Comparison of ENCODE assay signal across 8 cellular contexts in genomic region chr13:38582133-38582532, GRCh38.
DNase-seq lines count a peak whose midpoint lies in the region; ATAC-seq and TF ChIP-seq lines count a peak whose summit lies in the region.

No MANE protein-coding gene starts in this region.

- ATAC-seq in GM19324 (IDR thresholded peaks at IDR 0.05; ENCODE audit: low FRiP score, unreplicated experiment): peak; percentile 72
- ATAC-seq in psoas muscle: peak in 2 of 4 donors; percentile 43 to 48
- ATAC-seq in stimulated activated naive CD8-positive, alpha-beta T cell treated with anti-CD3 and anti-CD28 coated beads, Interleukin-15, Interleukin-2, amounts not matched to agents 100 U/mL and 50 U/mL, for 24 hours: no peak

- H2AFZ ChIP-seq in Karpas-422 (ENCODE audit: low read length): no peak overlapping the region

- no peaks in the 10 kb centered on the region for H3K79me2 ChIP-seq in Karpas-422 (ENCODE audit: low read length)

- in situ Hi-C loops in Caki2 (cut with HindIII; ENCODE audit: low pct_unique_long_range_greater_than_20kb, low sequenced_read_pairs): no loop called here

- DNase-seq in Caki2 (ENCODE audit: low read depth) (peak; percentile 22), Karpas-422 (peak; percentile 81), SHP77 treated with DMSO at 0.1 percent for 48 hours (lab: John Stamatoyannopoulos, UW) (peak; percentile 41), fibroblast of villous mesenchyme (ENCODE audit: low read depth) (peak; percentile 46), psoas muscle (no peak), mesenteric fat pad (ENCODE audit: low spot score) (no peak)
- no peak for DNase-seq in stimulated activated naive CD8-positive, alpha-beta T cell treated with anti-CD3 and anti-CD28 coated beads, Interleukin-15, Interleukin-2, amounts not matched to agents 100 U/mL and 50 U/mL, for 24 hours

- H3K4me3 ChIP-seq in Karpas-422 (ENCODE audit: low read length) (no peak overlapping the region), fibroblast of villous mesenchyme (ENCODE audit: low read depth, low read length) (no peak overlapping the region), psoas muscle (no peak overlapping the region)

- WGBS in psoas muscle, 3 donors: 15 to 25% (median 23%) methylated on average over 2 of the region's 2 CpGs

- H3K9me3 ChIP-seq in Karpas-422 (ENCODE audit: low read length) (no peaks in the 10 kb centered on the region), psoas muscle (no peaks in the 10 kb centered on the region)

- H3K4me1 ChIP-seq in Karpas-422 (ENCODE audit: low read length): no peaks in the 10 kb centered on the region
- H3K4me1 ChIP-seq in psoas muscle: no peaks in the 10 kb centered on the region

- H3K9me2 ChIP-seq in Karpas-422 (replicated peaks; ENCODE audit: insufficient read depth, low read length): no peaks in the 10 kb centered on the region

- H3K27me3 ChIP-seq in Karpas-422 (ENCODE audit: low read length) (no peaks in the 10 kb centered on the region; the same call in 1 of the 2 replicates), psoas muscle (ENCODE audit: insufficient read depth in 3 of 3, low read length in 2 of 3) (no peaks in the 10 kb centered on the region)

- H3K36me3 ChIP-seq in Karpas-422 (ENCODE audit: insufficient read depth, low read length) (no peaks in the 10 kb centered on the region), psoas muscle (ENCODE audit: insufficient read depth in 1 of 2, low read depth in 1 of 2) (no peaks in the 10 kb centered on the region)

- intact Hi-C loops in psoas muscle (cut with DNase I): loop anchor here in 1 of 2 donors (10.0 kb wide), 1 partner anchor 1507 kb away; no protein-coding TSS in a partner anchor

- H3K4me2 ChIP-seq in Karpas-422 (ENCODE audit: low read depth, low read length, poor library complexity, severe bottlenecking): no peak overlapping the region

- H3K27ac ChIP-seq in Karpas-422 (ENCODE audit: low read length) (no peak overlapping the region), psoas muscle (no peak overlapping the region)

- no peak overlapping the region for H3K9ac ChIP-seq in Karpas-422 (ENCODE audit: low read length)

- no peaks in the 10 kb centered on the region for H4K20me1 ChIP-seq in Karpas-422 (ENCODE audit: insufficient read depth, low read depth, low read length)

- TF ChIP-seq CTCF in fibroblast of villous mesenchyme (IDR thresholded peaks at IDR 0.05; ENCODE audit: insufficient read depth, low read depth, low read length) (peak; percentile 51), psoas muscle (IDR thresholded peaks at IDR 0.05) (peak; percentile 34)

Comparison
In these comparisons a context has a peak if more than half of its experiments do, and no peak if none do; other contexts are left out.
1. DNase-seq: peak in Caki2 (single experiment), Karpas-422 (single experiment), SHP77 treated with DMSO at 0.1 percent for 48 hours (single experiment) and fibroblast of villous mesenchyme (single experiment); none in psoas muscle (0 of 2), stimulated activated naive CD8-positive, alpha-beta T cell treated with anti-CD3 and anti-CD28 coated beads, Interleukin-15, Interleukin-2, amounts not matched to agents 100 U/mL and 50 U/mL, for 24 hours (single experiment) and mesenteric fat pad (single experiment).